In genomic region chr16:31092330-31092729, GRCh38 we compare ENCODE assay signal across 12 cellular contexts. TPM values are rescaled to one million over a fixed set of nuclear protein-coding genes. Genes with fewer than 3 reads are reported as not detected.
A peak's percentile ranks its signal among the peaks of the same experiment; 100 is the strongest.
DNase-seq lines count a peak whose midpoint lies in the region; ATAC-seq and TF ChIP-seq lines count a peak whose summit lies in the region.
"Had no signal": no experiment of that assay in that cellular context is flagged by ENCODE, and none has a peak within 500 bp of the region (broad histone marks: within the 10 kb centered on the region; RNA-seq: fewer than 3 reads in every experiment).

No MANE protein-coding gene starts in this region.

- intact Hi-C loops in MCF 10A (cut with micrococcal nuclease) (no loop called here), breast epithelium (cut with DNase I; ENCODE audit: low total_unique reads) (no loop called here), esophagus muscularis mucosa (cut with DNase I) (no loop called here), lower leg skin (cut with DNase I; ENCODE audit: low total_unique reads) (loop anchor here (5.0 kb wide), 1 partner anchor 105 kb away; the partner anchor contains the start of gene HSD3B7)

- H3K27me3 Mint-ChIP-seq in MCF 10A (ENCODE audit: insufficient read depth, unreplicated experiment), result no peaks in the 10 kb centered on the region
- H3K27me3 Mint-ChIP-seq in T-cell, result no peaks in the 10 kb centered on the region

- H3K27me3 ChIP-seq in breast epithelium, result no peaks in the 10 kb centered on the region
- H3K27me3 ChIP-seq in esophagus muscularis mucosa, result no peaks in the 10 kb centered on the region
- H3K27me3 ChIP-seq: heart right ventricle, left lung had no signal

- H3K36me3 Mint-ChIP-seq in MCF 10A (ENCODE audit: insufficient read depth, unreplicated experiment) (peaks cover 22% of the 10 kb centered on the region), T-cell (peaks cover 10% of the 10 kb centered on the region)

- CTCF ChIA-PET in MCF 10A (lab: Yijun Ruan, JAX), result interaction anchor here (0.6 to 5.2 kb wide), 16 partner anchors 42 to 781 kb away, joined by 3 to 27 read pairs (median 3); partner anchors contain the start of genes HSD3B7, ZNF267 and ZNF843
- CTCF ChIA-PET in T-cell (lab: Charles Lee), result interaction anchor here in 1 of 2 donors (0.6 to 1.3 kb wide), 2 partner anchors 50 to 69 kb away, joined by 3 to 8 read pairs; no protein-coding TSS in a partner anchor

- TF ChIP-seq CTCF in MCF 10A (IDR thresholded peaks at IDR 0.05; ENCODE audit: unreplicated experiment) (no peak), breast epithelium (IDR thresholded peaks at IDR 0.05) (no peak), foreskin fibroblast (IDR thresholded peaks at IDR 0.05; ENCODE audit: low read depth, low read length) (no peak), esophagus muscularis mucosa (IDR thresholded peaks at IDR 0.05) (no peak), lower leg skin (IDR thresholded peaks at IDR 0.05) (no peak)

- H3K4me1 ChIP-seq in breast epithelium (peaks cover 0 to 5% of the 10 kb centered on the region in 2 donors), esophagus muscularis mucosa (peaks cover 12 to 31% (median 23%) of the 10 kb centered on the region in 4 donors)

- POLR2A ChIA-PET in MCF 10A (lab: Yijun Ruan, JAX), result interaction anchor here (0.7 to 6.5 kb wide), 4 partner anchors 18 to 368 kb away, joined by 3 to 78 read pairs (median 24); partner anchors contain the start of genes KAT8, ZNF646 and ZNF668
- POLR2A ChIA-PET in T-cell (lab: Charles Lee), result no interaction called here

- H3K9me3 Mint-ChIP-seq in MCF 10A (ENCODE audit: unreplicated experiment) (no peaks in the 10 kb centered on the region), T-cell (no peaks in the 10 kb centered on the region)

- no peak for TF ChIP-seq POLR2A in breast epithelium (IDR thresholded peaks at IDR 0.05)
- no peak for TF ChIP-seq POLR2A in esophagus muscularis mucosa (IDR thresholded peaks at IDR 0.05; ENCODE audit: low read depth)
- TF ChIP-seq POLR2A in lower leg skin (IDR thresholded peaks at IDR 0.05), result no peak

- BruUV-seq in MCF 10A (replicated peaks; lab: Mats Ljungman, UMichigan), result no TSS peak

- H3K4me3 Mint-ChIP-seq in MCF 10A (ENCODE audit: unreplicated experiment), result peak overlapping the region; percentile 85
- H3K4me3 Mint-ChIP-seq in T-cell, result peak overlapping the region; percentile 0 to 99 (median 10)

- TF ChIP-seq EP300 in esophagus muscularis mucosa (IDR thresholded peaks at IDR 0.05), result no peak

- H3K27ac Mint-ChIP-seq in MCF 10A (ENCODE audit: low read depth, unreplicated experiment), result no peak overlapping the region
- H3K27ac Mint-ChIP-seq in T-cell, result peak overlapping the region in 1 of 2 donors; percentile 44

- H3K36me3 ChIP-seq in breast epithelium (no peaks in the 10 kb centered on the region), esophagus muscularis mucosa (peaks cover 9 to 47% (median 43%) of the 10 kb centered on the region in 4 donors)

- no peak overlapping the region for H3K27ac ChIP-seq in breast epithelium
- H3K27ac ChIP-seq in esophagus muscularis mucosa (replicated peaks in 1 of 4), result peak overlapping the region in 1 of 4 donors; percentile 8
- H3K27ac ChIP-seq: heart right ventricle, left lung had no signal

- ATAC-seq in T-cell (replicated peaks in 1 of 4), result no peak
- ATAC-seq: heart right ventricle, left lung had no signal

- H3K9me3 ChIP-seq in breast epithelium (no peaks in the 10 kb centered on the region), esophagus muscularis mucosa (no peaks in the 10 kb centered on the region)
- H3K9me3 ChIP-seq: heart right ventricle, left lung had no signal

- H3K4me3 ChIP-seq in breast epithelium, result no peak overlapping the region
- no peak overlapping the region for H3K4me3 ChIP-seq in foreskin fibroblast (ENCODE audit: low read depth in 1 of 2, low read length in 2 of 2)
- H3K4me3 ChIP-seq in esophagus muscularis mucosa, result no peak overlapping the region
- no peak overlapping the region for H3K4me3 ChIP-seq in lower leg skin (ENCODE audit: low read depth, poor library complexity, severe bottlenecking)

- H3K4me1 Mint-ChIP-seq in MCF 10A (ENCODE audit: insufficient read depth, unreplicated experiment) (peaks cover 12% of the 10 kb centered on the region), T-cell (peaks cover 22 to 32% (median 31%) of the 10 kb centered on the region in 3 donors)

- DNase-seq in MCF 10A (ENCODE audit: unreplicated experiment), result no peak
- no peak for DNase-seq in breast epithelium (ENCODE audit: low spot score in 2 of 2)
- DNase-seq in T-cell, result no peak
- DNase-seq in foreskin fibroblast, result peak; percentile 58 to 68
- DNase-seq in superior temporal gyrus (ENCODE audit: extremely low spot score), result peak; percentile 15
- DNase-seq in esophagus muscularis mucosa (ENCODE audit: extremely low spot score), result no peak
- no peak for DNase-seq in lower leg skin (ENCODE audit: low spot score in 2 of 2)
- DNase-seq in SK-N-DZ (ENCODE audit: low spot score), result no peak
- DNase-seq: effector memory CD4-positive, alpha-beta T cell; heart right ventricle; left lung; NCI-H2171 treated with DMSO at 0.1 percent for 48 hours had no signal

- 75% methylated on average over 1 of the region's 5 CpGs for WGBS in esophagus muscularis mucosa
- WGBS in lower leg skin, 2 donors, result 88 to 90% methylated on average over 5 of the region's 5 CpGs

RNA-seq across cellular contexts. Expression of gene VKORC1, which starts 2.3 kb away (rescaled TPM):
- total RNA-seq in MCF 10A (2022) (64.7 and 66.3 TPM in 2 replicates), breast epithelium (100 to 1,000 TPM in 1 of 3 donors, 10 to 100 TPM in 2; 82.6 to 143 (median 86.3) TPM), T-cell (10 to 100 TPM; 31.8 to 66.4 (median 56.9) TPM), esophagus muscularis mucosa (100 to 1,000 TPM in 2 of 4 donors, 10 to 100 TPM in 2; 81.4 to 122 (median 108) TPM), lower leg skin (10 to 100 TPM; 43.7 to 95.5 (median 73.6) TPM)
- polyA plus RNA-seq in SK-N-DZ (2014; cell fraction: cytosol; rRNA removed), result 152 and 159 TPM in 2 replicates
- 119 and 126 TPM in 2 replicates for polyA plus RNA-seq in SK-N-DZ (2014; cell fraction: nucleus; rRNA removed)

RNA-seq across cellular contexts. Expression of gene PRSS53, which starts 3.6 kb away (rescaled TPM):
- 4.4 and 5.5 TPM in 2 replicates for total RNA-seq in MCF 10A (2022)
- total RNA-seq in breast epithelium, result 1 to 10 TPM; 1.3 to 2.0 (median 1.3) TPM
- 10 to 100 TPM in 3 of 5 donors, 1 to 10 TPM in 2; 4.5 to 15.3 (median 13.1) TPM for total RNA-seq in T-cell
- 1 to 10 TPM in 3 of 4 donors, under 1 TPM in 1; 0.83 to 2.3 (median 1.2) TPM for total RNA-seq in esophagus muscularis mucosa
- 1 to 10 TPM; 2.3 to 3.8 (median 2.7) TPM for total RNA-seq in lower leg skin
- 2.0 and 4.6 TPM in 2 replicates for polyA plus RNA-seq in SK-N-DZ (2014; cell fraction: cytosol; rRNA removed)
- 51.5 and 64.1 TPM in 2 replicates for polyA plus RNA-seq in SK-N-DZ (2014; cell fraction: nucleus; rRNA removed)

RNA-seq across cellular contexts. Expression of gene BCKDK, which starts 15.9 kb away (rescaled TPM):
- total RNA-seq in MCF 10A (2022), result 31.7 and 41.0 TPM in 2 replicates
- 10 to 100 TPM; 31.8 to 33.6 (median 33.5) TPM for total RNA-seq in breast epithelium
- total RNA-seq in T-cell, result 10 to 100 TPM in 3 of 5 donors, 1 to 10 TPM in 2; 7.6 to 21.3 (median 19.3) TPM
- total RNA-seq in esophagus muscularis mucosa, result 10 to 100 TPM; 34.1 to 73.7 (median 51.4) TPM
- total RNA-seq in lower leg skin, result 10 to 100 TPM; 60.7 to 85.3 (median 78.6) TPM
- 24.8 and 28.5 TPM in 2 replicates for polyA plus RNA-seq in SK-N-DZ (2014; cell fraction: cytosol; rRNA removed)
- polyA plus RNA-seq in SK-N-DZ (2014; cell fraction: nucleus; rRNA removed), result 32.7 and 47.2 TPM in 2 replicates

RNA-seq across cellular contexts. Expression of gene ZNF646, which starts 18.1 kb away (rescaled TPM):
- total RNA-seq in MCF 10A (2022) (12.6 and 15.2 TPM in 2 replicates), breast epithelium (10 to 100 TPM; 12.5 to 17.3 (median 13.1) TPM), T-cell (10 to 100 TPM; 21.1 to 47.7 (median 44.1) TPM), esophagus muscularis mucosa (10 to 100 TPM; 11.6 to 17.6 (median 15.5) TPM), lower leg skin (10 to 100 TPM; 25.4 to 30.3 (median 27.1) TPM)
- polyA plus RNA-seq in SK-N-DZ (2014; cell fraction: cytosol; rRNA removed), result 10.7 and 13.6 TPM in 2 replicates
- polyA plus RNA-seq in SK-N-DZ (2014; cell fraction: nucleus; rRNA removed), result 15.1 and 17.0 TPM in 2 replicates

RNA-seq across cellular contexts. Expression of gene ZNF668, which starts 18.3 kb away (rescaled TPM):
- 11.9 and 15.1 TPM in 2 replicates for total RNA-seq in MCF 10A (2022)
- total RNA-seq in breast epithelium, result 1 to 10 TPM; 6.7 to 8.9 (median 8.8) TPM
- total RNA-seq in T-cell, result 10 to 100 TPM; 12.3 to 14.4 (median 14.3) TPM
- total RNA-seq in esophagus muscularis mucosa, result 10 to 100 TPM in 3 of 4 donors, 1 to 10 TPM in 1; 9.6 to 19.3 (median 10.6) TPM
- total RNA-seq in lower leg skin, result 10 to 100 TPM; 10.0 to 19.2 (median 12.6) TPM
- 13.9 and 16.2 TPM in 2 replicates for polyA plus RNA-seq in SK-N-DZ (2014; cell fraction: cytosol; rRNA removed)
- polyA plus RNA-seq in SK-N-DZ (2014; cell fraction: nucleus; rRNA removed), result 11.0 and 13.4 TPM in 2 replicates

Comparison
In these comparisons a context has a peak if more than half of its experiments do, and no peak if none do; other contexts are left out.
1. DNase-seq: peak in foreskin fibroblast (2 of 2) and superior temporal gyrus (single experiment); none in MCF 10A (single experiment), breast epithelium (0 of 2), T-cell (0 of 34), esophagus muscularis mucosa (single experiment), lower leg skin (0 of 2) and SK-N-DZ (single experiment).